ENCODE assay signal across 1 cellular context in genomic region chr17:18314731-18315497, GRCh38.
TF ChIP-seq lines count a peak whose summit lies in the region.

A gene with protein sequence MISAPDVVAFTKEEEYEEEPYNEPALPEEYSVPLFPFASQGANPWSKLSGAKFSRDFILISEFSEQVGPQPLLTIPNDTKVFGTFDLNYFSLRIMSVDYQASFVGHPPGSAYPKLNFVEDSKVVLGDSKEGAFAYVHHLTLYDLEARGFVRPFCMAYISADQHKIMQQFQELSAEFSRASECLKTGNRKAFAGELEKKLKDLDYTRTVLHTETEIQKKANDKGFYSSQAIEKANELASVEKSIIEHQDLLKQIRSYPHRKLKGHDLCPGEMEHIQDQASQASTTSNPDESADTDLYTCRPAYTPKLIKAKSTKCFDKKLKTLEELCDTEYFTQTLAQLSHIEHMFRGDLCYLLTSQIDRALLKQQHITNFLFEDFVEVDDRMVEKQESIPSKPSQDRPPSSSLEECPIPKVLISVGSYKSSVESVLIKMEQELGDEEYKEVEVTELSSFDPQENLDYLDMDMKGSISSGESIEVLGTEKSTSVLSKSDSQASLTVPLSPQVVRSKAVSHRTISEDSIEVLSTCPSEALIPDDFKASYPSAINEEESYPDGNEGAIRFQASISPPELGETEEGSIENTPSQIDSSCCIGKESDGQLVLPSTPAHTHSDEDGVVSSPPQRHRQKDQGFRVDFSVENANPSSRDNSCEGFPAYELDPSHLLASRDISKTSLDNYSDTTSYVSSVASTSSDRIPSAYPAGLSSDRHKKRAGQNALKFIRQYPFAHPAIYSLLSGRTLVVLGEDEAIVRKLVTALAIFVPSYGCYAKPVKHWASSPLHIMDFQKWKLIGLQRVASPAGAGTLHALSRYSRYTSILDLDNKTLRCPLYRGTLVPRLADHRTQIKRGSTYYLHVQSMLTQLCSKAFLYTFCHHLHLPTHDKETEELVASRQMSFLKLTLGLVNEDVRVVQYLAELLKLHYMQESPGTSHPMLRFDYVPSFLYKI (plus strand): TSS chr17:18315293. CDS start chr17:18315790, 497 bp downstream.
A gene with protein sequence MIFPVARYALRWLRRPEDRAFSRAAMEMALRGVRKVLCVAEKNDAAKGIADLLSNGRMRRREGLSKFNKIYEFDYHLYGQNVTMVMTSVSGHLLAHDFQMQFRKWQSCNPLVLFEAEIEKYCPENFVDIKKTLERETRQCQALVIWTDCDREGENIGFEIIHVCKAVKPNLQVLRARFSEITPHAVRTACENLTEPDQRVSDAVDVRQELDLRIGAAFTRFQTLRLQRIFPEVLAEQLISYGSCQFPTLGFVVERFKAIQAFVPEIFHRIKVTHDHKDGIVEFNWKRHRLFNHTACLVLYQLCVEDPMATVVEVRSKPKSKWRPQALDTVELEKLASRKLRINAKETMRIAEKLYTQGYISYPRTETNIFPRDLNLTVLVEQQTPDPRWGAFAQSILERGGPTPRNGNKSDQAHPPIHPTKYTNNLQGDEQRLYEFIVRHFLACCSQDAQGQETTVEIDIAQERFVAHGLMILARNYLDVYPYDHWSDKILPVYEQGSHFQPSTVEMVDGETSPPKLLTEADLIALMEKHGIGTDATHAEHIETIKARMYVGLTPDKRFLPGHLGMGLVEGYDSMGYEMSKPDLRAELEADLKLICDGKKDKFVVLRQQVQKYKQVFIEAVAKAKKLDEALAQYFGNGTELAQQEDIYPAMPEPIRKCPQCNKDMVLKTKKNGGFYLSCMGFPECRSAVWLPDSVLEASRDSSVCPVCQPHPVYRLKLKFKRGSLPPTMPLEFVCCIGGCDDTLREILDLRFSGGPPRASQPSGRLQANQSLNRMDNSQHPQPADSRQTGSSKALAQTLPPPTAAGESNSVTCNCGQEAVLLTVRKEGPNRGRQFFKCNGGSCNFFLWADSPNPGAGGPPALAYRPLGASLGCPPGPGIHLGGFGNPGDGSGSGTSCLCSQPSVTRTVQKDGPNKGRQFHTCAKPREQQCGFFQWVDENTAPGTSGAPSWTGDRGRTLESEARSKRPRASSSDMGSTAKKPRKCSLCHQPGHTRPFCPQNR (minus strand): TSS chr17:18314994. CDS start chr17:18314778, 216 bp downstream.

TF ChIP-seq in GM12878, 131 proteins besides CTCF, POLR2A, EP300 and RAD21 (continued from another document and continues in another):
- TF ChIP-seq TARDBP (IDR thresholded peaks at IDR 0.05; ENCODE audit: borderline replicate concordance) (peak; percentile 20; the same call in 1 of the 2 replicates), SP1 (IDR thresholded peaks at IDR 0.05; ENCODE audit: low read depth, low read length) (no peak), FOXM1 (IDR thresholded peaks at IDR 0.05; ENCODE audit: low read depth, low read length) (no peak), ELK1 (IDR thresholded peaks at IDR 0.05; ENCODE audit: low read depth, low read length) (0 out of 2 replicates have a peak, but pooled peaks have one; percentile 18), KLF5 (IDR thresholded peaks at IDR 0.05; ENCODE audit: partially characterized antibody) (no peak), SPI1 (IDR thresholded peaks at IDR 0.05; ENCODE audit: borderline replicate concordance, insufficient read depth, low read depth, low read length) (no peak), NFXL1 (IDR thresholded peaks at IDR 0.05; ENCODE audit: borderline replicate concordance) (no peak), SIN3A (IDR thresholded peaks at IDR 0.05; ENCODE audit: low read depth, low read length) (peak; percentile 92), CUX1 (IDR thresholded peaks at IDR 0.05; ENCODE audit: insufficient replicate concordance, low read depth, low read length) (no peak), HDAC2 (IDR thresholded peaks at IDR 0.05) (0 out of 2 replicates have a peak, but pooled peaks have one; percentile 94), JUNB (IDR thresholded peaks at IDR 0.05) (no peak), ASH2L (IDR thresholded peaks at IDR 0.05; ENCODE audit: borderline replicate concordance, low read depth) (no peak), NBN (IDR thresholded peaks at IDR 0.05) (peak; percentile 77; the same call in 1 of the 2 replicates), BMI1 (IDR thresholded peaks at IDR 0.05; ENCODE audit: borderline replicate concordance) (no peak), IRF3 (IDR thresholded peaks at IDR 0.05) (0 out of 2 replicates have a peak, but pooled peaks have one; percentile 37), ZBED1 (IDR thresholded peaks at IDR 0.05; ENCODE audit: borderline replicate concordance) (no peak), MTA3 (IDR thresholded peaks at IDR 0.05; ENCODE audit: borderline replicate concordance, low read length) (no peak), MTA2 (IDR thresholded peaks at IDR 0.05; ENCODE audit: low read depth) (peak; percentile 48; the same call in 1 of the 2 replicates), ZNF622 (IDR thresholded peaks at IDR 0.05) (no peak), STAT1 (conservative IDR thresholded peaks at IDR 0.05) (peak; percentile 15; the same call in 1 of the 2 replicates), CREB1 (IDR thresholded peaks at IDR 0.05; ENCODE audit: low read depth) (peak; percentile 79), LARP7 (IDR thresholded peaks at IDR 0.05) (peak; percentile 90), ZNF274 (IDR thresholded peaks at IDR 0.05; ENCODE audit: insufficient read depth, insufficient read length) (no peak), ZNF384 (IDR thresholded peaks at IDR 0.05; ENCODE audit: borderline replicate concordance, low read depth, low read length) (no peak), PBX3 (IDR thresholded peaks at IDR 0.05; ENCODE audit: insufficient replicate concordance, low read depth, low read length) (no peak), GABPA (IDR thresholded peaks at IDR 0.05; ENCODE audit: low read depth) (peak; percentile 89)
- TF ChIP-seq, protein P1, sequence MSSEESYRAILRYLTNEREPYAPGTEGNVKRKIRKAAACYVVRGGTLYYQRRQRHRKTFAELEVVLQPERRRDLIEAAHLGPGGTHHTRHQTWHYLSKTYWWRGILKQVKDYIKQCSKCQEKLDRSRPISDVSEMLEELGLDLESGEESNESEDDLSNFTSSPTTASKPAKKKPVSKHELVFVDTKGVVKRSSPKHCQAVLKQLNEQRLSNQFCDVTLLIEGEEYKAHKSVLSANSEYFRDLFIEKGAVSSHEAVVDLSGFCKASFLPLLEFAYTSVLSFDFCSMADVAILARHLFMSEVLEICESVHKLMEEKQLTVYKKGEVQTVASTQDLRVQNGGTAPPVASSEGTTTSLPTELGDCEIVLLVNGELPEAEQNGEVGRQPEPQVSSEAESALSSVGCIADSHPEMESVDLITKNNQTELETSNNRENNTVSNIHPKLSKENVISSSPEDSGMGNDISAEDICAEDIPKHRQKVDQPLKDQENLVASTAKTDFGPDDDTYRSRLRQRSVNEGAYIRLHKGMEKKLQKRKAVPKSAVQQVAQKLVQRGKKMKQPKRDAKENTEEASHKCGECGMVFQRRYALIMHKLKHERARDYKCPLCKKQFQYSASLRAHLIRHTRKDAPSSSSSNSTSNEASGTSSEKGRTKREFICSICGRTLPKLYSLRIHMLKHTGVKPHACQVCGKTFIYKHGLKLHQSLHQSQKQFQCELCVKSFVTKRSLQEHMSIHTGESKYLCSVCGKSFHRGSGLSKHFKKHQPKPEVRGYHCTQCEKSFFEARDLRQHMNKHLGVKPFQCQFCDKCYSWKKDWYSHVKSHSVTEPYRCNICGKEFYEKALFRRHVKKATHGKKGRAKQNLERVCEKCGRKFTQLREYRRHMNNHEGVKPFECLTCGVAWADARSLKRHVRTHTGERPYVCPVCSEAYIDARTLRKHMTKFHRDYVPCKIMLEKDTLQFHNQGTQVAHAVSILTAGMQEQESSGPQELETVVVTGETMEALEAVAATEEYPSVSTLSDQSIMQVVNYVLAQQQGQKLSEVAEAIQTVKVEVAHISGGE (CRISPR knock-in tag; IDR thresholded peaks at IDR 0.05) = no peak
- TF ChIP-seq, protein P2, sequence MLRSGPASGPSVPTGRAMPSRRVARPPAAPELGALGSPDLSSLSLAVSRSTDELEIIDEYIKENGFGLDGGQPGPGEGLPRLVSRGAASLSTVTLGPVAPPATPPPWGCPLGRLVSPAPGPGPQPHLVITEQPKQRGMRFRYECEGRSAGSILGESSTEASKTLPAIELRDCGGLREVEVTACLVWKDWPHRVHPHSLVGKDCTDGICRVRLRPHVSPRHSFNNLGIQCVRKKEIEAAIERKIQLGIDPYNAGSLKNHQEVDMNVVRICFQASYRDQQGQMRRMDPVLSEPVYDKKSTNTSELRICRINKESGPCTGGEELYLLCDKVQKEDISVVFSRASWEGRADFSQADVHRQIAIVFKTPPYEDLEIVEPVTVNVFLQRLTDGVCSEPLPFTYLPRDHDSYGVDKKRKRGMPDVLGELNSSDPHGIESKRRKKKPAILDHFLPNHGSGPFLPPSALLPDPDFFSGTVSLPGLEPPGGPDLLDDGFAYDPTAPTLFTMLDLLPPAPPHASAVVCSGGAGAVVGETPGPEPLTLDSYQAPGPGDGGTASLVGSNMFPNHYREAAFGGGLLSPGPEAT (IDR thresholded peaks at IDR 0.05; ENCODE audit: low read depth) = peak; percentile 99
- TF ChIP-seq, protein P3, sequence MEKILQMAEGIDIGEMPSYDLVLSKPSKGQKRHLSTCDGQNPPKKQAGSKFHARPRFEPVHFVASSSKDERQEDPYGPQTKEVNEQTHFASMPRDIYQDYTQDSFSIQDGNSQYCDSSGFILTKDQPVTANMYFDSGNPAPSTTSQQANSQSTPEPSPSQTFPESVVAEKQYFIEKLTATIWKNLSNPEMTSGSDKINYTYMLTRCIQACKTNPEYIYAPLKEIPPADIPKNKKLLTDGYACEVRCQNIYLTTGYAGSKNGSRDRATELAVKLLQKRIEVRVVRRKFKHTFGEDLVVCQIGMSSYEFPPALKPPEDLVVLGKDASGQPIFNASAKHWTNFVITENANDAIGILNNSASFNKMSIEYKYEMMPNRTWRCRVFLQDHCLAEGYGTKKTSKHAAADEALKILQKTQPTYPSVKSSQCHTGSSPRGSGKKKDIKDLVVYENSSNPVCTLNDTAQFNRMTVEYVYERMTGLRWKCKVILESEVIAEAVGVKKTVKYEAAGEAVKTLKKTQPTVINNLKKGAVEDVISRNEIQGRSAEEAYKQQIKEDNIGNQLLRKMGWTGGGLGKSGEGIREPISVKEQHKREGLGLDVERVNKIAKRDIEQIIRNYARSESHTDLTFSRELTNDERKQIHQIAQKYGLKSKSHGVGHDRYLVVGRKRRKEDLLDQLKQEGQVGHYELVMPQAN (conservative IDR thresholded peaks at IDR 0.05) = peak; percentile 92
